Comparison of ENCODE assay signal across 21 cellular contexts in genomic region chr14:51436630-51437029, GRCh38.
DNase-seq lines count a peak whose midpoint lies in the region; FAIRE-seq and TF ChIP-seq lines count a peak whose summit lies in the region.
"Had no signal": no experiment of that assay in that cellular context is flagged by ENCODE, and none has a peak within 500 bp of the region (broad histone marks: within the 10 kb centered on the region; RNA-seq: fewer than 3 reads in every experiment).

No MANE protein-coding gene starts in this region.

- no peaks in the 10 kb centered on the region for H3F3A ChIP-seq in neural progenitor cell (ENCODE audit: low read depth)

- H3K36me3 ChIP-seq in HEK293 (ENCODE audit: control insufficient read depth in 2 of 2, insufficient read depth in 1 of 2, low read length in 2 of 2) (no peaks in the 10 kb centered on the region), bronchial epithelial cell (ENCODE audit: control insufficient read depth, insufficient read depth, low read length) (no peaks in the 10 kb centered on the region), neural progenitor cell (no peaks in the 10 kb centered on the region), mesenchymal stem cell (ENCODE audit: control insufficient read depth in 1 of 2, insufficient read depth in 2 of 2, low read depth in 1 of 2, low read length in 2 of 2) (no peaks in the 10 kb centered on the region)
- H3K36me3 ChIP-seq: BLaER1 treated with 17β-estradiol and CSF1 and Interleukin-3, amounts not matched to agents 10 nM and 100 nM had no signal

- H3K9ac ChIP-seq in neural progenitor cell (no peak overlapping the region), mesenchymal stem cell (ENCODE audit: low read length) (no peak overlapping the region)
- H3K9ac ChIP-seq: BLaER1 treated with 17β-estradiol and CSF1 and Interleukin-3, amounts not matched to agents 10 nM and 100 nM had no signal

- H2BK12ac ChIP-seq in mesenchymal stem cell (ENCODE audit: low read length in 2 of 2) = no peak overlapping the region

- H3K9me3 ChIP-seq in HEK293 (ENCODE audit: control insufficient read depth, insufficient read depth, low read depth, low read length) = no peaks in the 10 kb centered on the region
- H3K9me3 ChIP-seq in neural progenitor cell (ENCODE audit: low read depth) = no peaks in the 10 kb centered on the region
- no peaks in the 10 kb centered on the region for H3K9me3 ChIP-seq in mesenchymal stem cell (ENCODE audit: control insufficient read depth, low read length)
- H3K9me3 ChIP-seq: A549; BLaER1 treated with 17β-estradiol and CSF1 and Interleukin-3, amounts not matched to agents 10 nM and 100 nM; Caco-2 had no signal

- no peak overlapping the region for H3K14ac ChIP-seq in mesenchymal stem cell (ENCODE audit: low read length in 2 of 2)

- TF ChIP-seq POLR2A in GM12891 (IDR thresholded peaks at IDR 0.05; ENCODE audit: low read depth, low read length) = no peak

- no peak overlapping the region for H3K23ac ChIP-seq in mesenchymal stem cell (ENCODE audit: low read length in 2 of 2)

- no peaks in the 10 kb centered on the region for H3K27me3 ChIP-seq in bronchial epithelial cell (ENCODE audit: control insufficient read depth, insufficient read depth, low read length)
- no peaks in the 10 kb centered on the region for H3K27me3 ChIP-seq in neural progenitor cell
- H3K27me3 ChIP-seq in mesenchymal stem cell (ENCODE audit: control insufficient read depth in 1 of 2, insufficient read depth in 1 of 2, low read length in 2 of 2) = no peaks in the 10 kb centered on the region
- H3K27me3 ChIP-seq: BLaER1 treated with 17β-estradiol and CSF1 and Interleukin-3, amounts not matched to agents 10 nM and 100 nM had no signal

- H3K4me2 ChIP-seq in neural progenitor cell = no peak overlapping the region
- no peak overlapping the region for H3K4me2 ChIP-seq in mesenchymal stem cell (ENCODE audit: low read length, poor library complexity, severe bottlenecking)
- H3K4me2 ChIP-seq: A549; BLaER1 treated with 17β-estradiol and CSF1 and Interleukin-3, amounts not matched to agents 10 nM and 100 nM had no signal

- peaks cover 3% of the 10 kb centered on the region for H3K27me3 Mint-ChIP-seq in neural progenitor cell (ENCODE audit: insufficient read depth, low read depth)

- H3K79me2 ChIP-seq in neural progenitor cell (ENCODE audit: low read depth) = no peaks in the 10 kb centered on the region

- no peak overlapping the region for H2BK15ac ChIP-seq in mesenchymal stem cell (ENCODE audit: low read depth, poor library complexity, severe bottlenecking)

- H3K4me3 ChIP-seq in HEK293 (ENCODE audit: low read depth, low read length) (no peak overlapping the region), bronchial epithelial cell (ENCODE audit: low read depth, low read length) (no peak overlapping the region), neural progenitor cell (no peak overlapping the region), mesenchymal stem cell (ENCODE audit: insufficient read depth in 1 of 2, low read depth in 1 of 2, low read length in 2 of 2) (no peak overlapping the region)
- H3K4me3 ChIP-seq: A549; BLaER1 treated with 17β-estradiol and CSF1 and Interleukin-3, amounts not matched to agents 10 nM and 100 nM had no signal

- H3K36me3 Mint-ChIP-seq in neural progenitor cell = no peaks in the 10 kb centered on the region
- H3K36me3 Mint-ChIP-seq: CD8-positive, alpha-beta T cell had no signal

- DNase-seq in GM12891 (ENCODE audit: insufficient read length, low spot score) (no peak), bronchial epithelial cell (ENCODE audit: low read depth) (no peak), neural progenitor cell (ENCODE audit: low spot score) (no peak), hepatic stellate cell (ENCODE audit: low spot score) (no peak), mesenchymal stem cell (no peak)
- DNase-seq: AML-193; Caco-2; Calu3; CD4-positive, alpha-beta T cell; CD8-positive, alpha-beta T cell; DMS79 treated with DMSO at 0.1 percent for 48 hours; GF-D8 had no signal

- no peak overlapping the region for H2AK5ac ChIP-seq in mesenchymal stem cell (ENCODE audit: low read length, severe bottlenecking)

- WGBS in mesenchymal stem cell = 99% methylated on average over 1 of the region's 1 CpG

- H3K27ac Mint-ChIP-seq in neural progenitor cell = no peak overlapping the region
- H3K27ac Mint-ChIP-seq: B cell; CD4-positive, alpha-beta T cell; CD8-positive, alpha-beta T cell had no signal

- FAIRE-seq in GM12891 (lab: Jason Lieb, UNC) = peak; percentile 13
- FAIRE-seq in bronchial epithelial cell (lab: Jason Lieb, UNC) = peak; percentile 32
- FAIRE-seq: A549, D721Med, G401.6, GM19239 had no signal

- H2BK5ac ChIP-seq in mesenchymal stem cell (ENCODE audit: low read depth, low read length, poor library complexity, severe bottlenecking) = no peak overlapping the region

- no peak overlapping the region for H4K8ac ChIP-seq in mesenchymal stem cell (ENCODE audit: low read length)

- no peaks in the 10 kb centered on the region for H4K20me1 ChIP-seq in neural progenitor cell (ENCODE audit: low read depth)
- H4K20me1 ChIP-seq: BLaER1 treated with 17β-estradiol and CSF1 and Interleukin-3, amounts not matched to agents 10 nM and 100 nM had no signal

- H3K79me1 ChIP-seq in mesenchymal stem cell (replicated peaks; ENCODE audit: low read length, poor library complexity, severe bottlenecking) = peaks cover 2% of the 10 kb centered on the region

- H3K9me3 Mint-ChIP-seq in neural progenitor cell = no peaks in the 10 kb centered on the region
- H3K9me3 Mint-ChIP-seq: CD4-positive, alpha-beta T cell; CD8-positive, alpha-beta T cell had no signal

- H2BK120ac ChIP-seq in mesenchymal stem cell (ENCODE audit: low read depth, low read length) = no peak overlapping the region

- no peak overlapping the region for H3K4me3 Mint-ChIP-seq in neural progenitor cell
- H3K4me3 Mint-ChIP-seq: B cell; CD4-positive, alpha-beta T cell; CD8-positive, alpha-beta T cell had no signal

- POLR2A ChIA-PET in HEK293 (lab: Yijun Ruan, JAX) = no interaction called here

- no peak overlapping the region for H3K27ac ChIP-seq in HEK293 (ENCODE audit: extremely low read depth, low read depth, low read length)
- no peak overlapping the region for H3K27ac ChIP-seq in neural progenitor cell
- no peak overlapping the region for H3K27ac ChIP-seq in mesenchymal stem cell (ENCODE audit: low read length, poor library complexity, severe bottlenecking)
- H3K27ac ChIP-seq: 22Rv1; A549; BLaER1 treated with 17β-estradiol and CSF1 and Interleukin-3, amounts not matched to agents 10 nM and 100 nM; C4-2B had no signal

- no peak overlapping the region for H3K18ac ChIP-seq in mesenchymal stem cell (ENCODE audit: low read depth in 1 of 2, low read length in 2 of 2)

- CTCF ChIA-PET in HEK293 (lab: Yijun Ruan, JAX) = no interaction called here

- peaks cover 14% of the 10 kb centered on the region for H3K4me1 Mint-ChIP-seq in neural progenitor cell
- H3K4me1 Mint-ChIP-seq: B cell had no signal

- TF ChIP-seq CTCF in HEK293 (tag by site-specific recombination; IDR thresholded peaks at IDR 0.05) = no peak
- TF ChIP-seq CTCF in bronchial epithelial cell (IDR thresholded peaks at IDR 0.05; ENCODE audit: insufficient read depth, low read length, severe bottlenecking) = no peak
- no peak for TF ChIP-seq CTCF in neural progenitor cell (IDR thresholded peaks at IDR 0.05)

- no peak overlapping the region for H3K4ac ChIP-seq in mesenchymal stem cell (ENCODE audit: low read depth in 1 of 2, low read length in 2 of 2)

- H2AFZ ChIP-seq in neural progenitor cell (replicated peaks) (no peak overlapping the region), mesenchymal stem cell (ENCODE audit: low read depth, low read length) (no peak overlapping the region)

- H4K91ac ChIP-seq in mesenchymal stem cell (ENCODE audit: low read length) = no peak overlapping the region

- H3K4me1 ChIP-seq in HEK293 (ENCODE audit: control insufficient read depth, insufficient read depth, low read length) (no peaks in the 10 kb centered on the region), neural progenitor cell (no peaks in the 10 kb centered on the region), mesenchymal stem cell (ENCODE audit: control insufficient read depth, insufficient read depth, low read depth, low read length) (peaks cover 3% of the 10 kb centered on the region)
- H3K4me1 ChIP-seq: Caco-2 had no signal

TF ChIP-seq in GM12891, 5 proteins besides CTCF, POLR2A, EP300 and RAD21:
- TF ChIP-seq POU2F2 (IDR thresholded peaks at IDR 0.05; ENCODE audit: low read depth, low read length) = no peak
- no peak for TF ChIP-seq TAF1 (IDR thresholded peaks at IDR 0.05; ENCODE audit: low read depth, low read length)
- TF ChIP-seq SPI1 (IDR thresholded peaks at IDR 0.05; ENCODE audit: low read depth, low read length) = no peak
- TF ChIP-seq PAX5 (IDR thresholded peaks at IDR 0.05; ENCODE audit: insufficient read depth, low read length, severe bottlenecking) = no peak
- TF ChIP-seq POLR2AphosphoS5 (IDR thresholded peaks at IDR 0.05; ENCODE audit: low read depth, low read length) = no peak

TF ChIP-seq in HEK293, 187 proteins besides CTCF, POLR2A, EP300 and RAD21:
- TF ChIP-seq ZNF394 (tag by site-specific recombination; IDR thresholded peaks at IDR 0.05; ENCODE audit: borderline replicate concordance) = no peak
- TF ChIP-seq ZNF146 (tag by site-specific recombination; IDR thresholded peaks at IDR 0.05) = no peak
- TF ChIP-seq, protein P1, sequence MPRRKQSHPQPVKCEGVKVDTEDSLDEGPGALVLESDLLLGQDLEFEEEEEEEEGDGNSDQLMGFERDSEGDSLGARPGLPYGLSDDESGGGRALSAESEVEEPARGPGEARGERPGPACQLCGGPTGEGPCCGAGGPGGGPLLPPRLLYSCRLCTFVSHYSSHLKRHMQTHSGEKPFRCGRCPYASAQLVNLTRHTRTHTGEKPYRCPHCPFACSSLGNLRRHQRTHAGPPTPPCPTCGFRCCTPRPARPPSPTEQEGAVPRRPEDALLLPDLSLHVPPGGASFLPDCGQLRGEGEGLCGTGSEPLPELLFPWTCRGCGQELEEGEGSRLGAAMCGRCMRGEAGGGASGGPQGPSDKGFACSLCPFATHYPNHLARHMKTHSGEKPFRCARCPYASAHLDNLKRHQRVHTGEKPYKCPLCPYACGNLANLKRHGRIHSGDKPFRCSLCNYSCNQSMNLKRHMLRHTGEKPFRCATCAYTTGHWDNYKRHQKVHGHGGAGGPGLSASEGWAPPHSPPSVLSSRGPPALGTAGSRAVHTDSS (tag by site-specific recombination; IDR thresholded peaks at IDR 0.05) = peak; percentile 97
